ENCODE assay signal across 28 cellular contexts in the genomic region with DNA sequence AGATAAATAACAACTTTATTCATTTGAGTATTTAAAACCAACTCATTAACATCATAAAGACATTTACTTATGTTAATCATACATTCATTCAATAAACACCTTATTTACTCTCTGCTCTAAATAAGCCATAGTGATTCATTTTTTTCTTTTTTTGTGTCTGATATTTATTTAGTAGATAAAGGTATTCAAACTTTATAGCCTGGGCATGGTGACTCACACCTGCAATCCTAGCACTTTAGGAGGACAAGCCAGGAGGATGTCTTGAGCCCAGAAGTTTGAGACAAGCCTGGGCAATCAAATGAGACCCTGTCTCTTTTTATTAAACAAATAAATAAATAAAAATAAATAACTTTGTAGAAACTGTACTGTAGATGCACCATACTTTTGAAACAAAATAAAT.
"Had no signal": no experiment of that assay in that cellular context is flagged by ENCODE, and none has a peak within 500 bp of the region (broad histone marks: within the 10 kb centered on the region; RNA-seq: fewer than 3 reads in every experiment).

No MANE protein-coding gene starts in this region.

- H3K9me3 ChIP-seq: esophagus squamous epithelium, gastroesophageal sphincter, heart left ventricle, left ventricle myocardium inferior, lower lobe of right lung had no signal

- H3K27me3 ChIP-seq: dorsolateral prefrontal cortex, esophagus squamous epithelium, gastroesophageal sphincter, heart left ventricle, hepatocyte had no signal

- H3K36me3 Mint-ChIP-seq: immature natural killer cell, mesothelial cell of epicardium, naive B cell had no signal

- H3K36me3 ChIP-seq: esophagus squamous epithelium, gastroesophageal sphincter, heart left ventricle, left ventricle myocardium inferior, lower lobe of right lung had no signal

- H3K4me1 ChIP-seq: esophagus squamous epithelium, gastroesophageal sphincter, heart left ventricle, left ventricle myocardium inferior, lower lobe of right lung had no signal

- H3K27ac Mint-ChIP-seq: immature natural killer cell, mesothelial cell of epicardium, naive B cell had no signal

- DNase-seq: dermis blood vessel endothelial cell; dorsolateral prefrontal cortex; effector CD4-positive, alpha-beta T cell; effector memory CD4-positive, alpha-beta T cell; erythroblast; esophagus squamous epithelium; foreskin fibroblast; heart left ventricle; hypothalamus; immature natural killer cell; islet precursor cell; kidney; kidney glomerular epithelial cell; left colon; left ventricle myocardium inferior; lower lobe of right lung; mesenchymal stem cell; mucosa of descending colon; naive B cell had no signal

- FAIRE-seq: colon, endothelial cell of umbilical vein had no signal

- H3K4me3 Mint-ChIP-seq: immature natural killer cell, mesothelial cell of epicardium, naive B cell had no signal

- H2AFZ ChIP-seq: hepatocyte had no signal

- ATAC-seq: esophagus mucosa, gastroesophageal sphincter, heart left ventricle, left colon, left lobe of liver, lower lobe of right lung, mucosa of descending colon had no signal

- H3K4me3 ChIP-seq: coronary artery, dorsolateral prefrontal cortex, esophagus squamous epithelium, gastroesophageal sphincter, heart left ventricle, hepatocyte, left ventricle myocardium inferior, lower lobe of right lung, mucosa of descending colon had no signal

- H3K4me2 ChIP-seq: hepatocyte had no signal

- H3K4me1 Mint-ChIP-seq: immature natural killer cell, mesothelial cell of epicardium, naive B cell had no signal

- H3K79me2 ChIP-seq: hepatocyte had no signal

- H3K27ac ChIP-seq: coronary artery, dorsolateral prefrontal cortex, epithelial cell of prostate, esophagus squamous epithelium, gastroesophageal sphincter, heart left ventricle, hepatocyte, left ventricle myocardium inferior, lower lobe of right lung had no signal

- H3K27me3 Mint-ChIP-seq: naive B cell had no signal
